31 cellular contexts compared by ENCODE assay signal in genomic region chr13:101339202-101339601, GRCh38.
"Had no signal": no experiment of that assay in that cellular context is flagged by ENCODE, and none has a peak within 500 bp of the region (broad histone marks: within the 10 kb centered on the region; RNA-seq: fewer than 3 reads in every experiment).

No MANE protein-coding gene starts in this region.

- H3K9me3 ChIP-seq: adrenal gland, ascending aorta had no signal

- H3K4me3 ChIP-seq: adrenal gland, ascending aorta had no signal

- FAIRE-seq: TTC549 had no signal

- H3K36me3 ChIP-seq: adrenal gland, ascending aorta had no signal

- H3K4me1 ChIP-seq: adrenal gland, ascending aorta had no signal

- H3K27ac ChIP-seq: adrenal gland, ascending aorta, VCaP had no signal

- ATAC-seq: activated CD8-positive, alpha-beta T cell treated with anti-CD3 and anti-CD28 coated beads for 36 hours; activated naive CD4-positive, alpha-beta T cell treated with anti-CD3 and anti-CD28 coated beads, Interleukin-2, amount 50 U/mL, for 72 hours; activated T-cell treated with anti-CD3 and anti-CD28 coated beads, Interleukin-2, amount 50 U/mL, for 4 hours; activated T-cell treated with anti-CD3 and anti-CD28 coated beads, Interleukin-2, amount 50 U/mL, for 72 hours; activated T-helper 17 cell treated with anti-CD3 and anti-CD28 coated beads, Interleukin-2, amount 50 U/mL, for 72 hours had no signal

- DNase-seq: activated B cell treated with CpG ODN at 0.5 μM for 24 hours; activated CD4-positive, alpha-beta memory T cell treated with anti-CD3 and anti-CD28 coated beads for 36 hours; activated CD4-positive, alpha-beta T cell treated with anti-CD3 and anti-CD28 coated beads for 4 hours; activated CD4-positive, alpha-beta T cell treated with anti-CD3 and anti-CD28 coated beads, Interleukin-2, amount 10 ng/mL, durations not matched to agents 24 days and 14 days; activated CD4-positive, alpha-beta T cell treated with anti-CD3 and anti-CD28 coated beads, Interleukin-2, amount 50 U/mL, for 1 hour; activated CD4-positive, alpha-beta T cell treated with anti-CD3 and anti-CD28 coated beads, Interleukin-2, amount 50 U/mL, for 4 hours; activated CD4-positive, CD25-positive, alpha-beta regulatory T cell treated with anti-CD3 and anti-CD28 coated beads, Interleukin-2, amount 50 U/mL, for 72 hours; activated CD8-positive, alpha-beta memory T cell treated with anti-CD3 and anti-CD28 coated beads, Interleukin-2, amount 50 U/mL, for 4 hours; activated CD8-positive, alpha-beta T cell treated with anti-CD3 and anti-CD28 coated beads for 36 hours; activated effector memory CD4-positive, alpha-beta T cell treated with anti-CD3 and anti-CD28 coated beads, Interleukin-2, amount 50 U/mL, for 16 hours; activated gamma-delta T cell treated with Interleukin-2 at 50 U/mL for 16 hours; activated naive CD4-positive, alpha-beta T cell; activated naive CD4-positive, alpha-beta T cell treated with anti-CD3 and anti-CD28 coated beads for 36 hours; activated naive CD4-positive, alpha-beta T cell treated with anti-CD3 and anti-CD28 coated beads, Interleukin-2, amount 50 U/mL, for 16 hours; activated naive CD8-positive, alpha-beta T cell treated with anti-CD3 and anti-CD28 coated beads for 36 hours; activated T-cell treated with anti-CD3 and anti-CD28 coated beads for 4 hours; activated T-cell treated with anti-CD3 and anti-CD28 coated beads, Interleukin-2, amount 50 U/mL, for 1 hour; activated T-cell treated with anti-CD3 and anti-CD28 coated beads, Interleukin-2, amount 50 U/mL, for 4 hours; activated T-cell treated with anti-CD3 and anti-CD28 coated beads, Interleukin-2, amount 50 U/mL, for 72 hours; adrenal gland; amygdala; anterior cingulate cortex; central memory CD4-positive, alpha-beta T cell; T-helper 1 cell; T-helper 2 cell; T-helper 9 cell had no signal

- H3K27me3 ChIP-seq: adrenal gland, ascending aorta had no signal
